ENCODE assay signal across 29 cellular contexts in the genomic region with DNA sequence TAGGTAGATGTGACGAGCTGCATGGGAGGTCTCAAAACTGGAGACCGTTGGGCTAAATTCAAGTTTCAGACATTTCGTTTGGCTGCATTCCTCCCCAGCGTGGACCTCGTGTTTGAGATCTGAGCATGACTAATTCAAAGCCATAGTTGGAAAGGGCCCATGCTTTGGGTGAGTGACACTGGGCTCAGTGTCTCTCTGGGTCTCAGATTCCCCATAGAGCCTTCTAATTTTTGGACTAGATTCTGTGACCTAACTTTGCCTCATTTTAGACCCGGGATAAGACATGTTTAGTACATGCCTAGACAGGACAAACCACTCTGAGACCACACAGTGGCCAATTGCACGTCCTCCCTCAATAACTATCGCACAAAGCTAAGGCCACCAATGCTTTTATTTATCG. TPM values are rescaled to one million over a fixed set of nuclear protein-coding genes. Genes with fewer than 3 reads are reported as not detected.
DNase-seq lines count a peak whose midpoint lies in the region; ATAC-seq, FAIRE-seq and TF ChIP-seq lines count a peak whose summit lies in the region.
"Had no signal": no experiment of that assay in that cellular context is flagged by ENCODE, and none has a peak within 500 bp of the region (broad histone marks: within the 10 kb centered on the region; RNA-seq: fewer than 3 reads in every experiment).

No MANE protein-coding gene starts in this region.

- H3K4me1 Mint-ChIP-seq in WTC11 = peaks cover 13% of the 10 kb centered on the region
- H3K4me1 Mint-ChIP-seq: activated naive CD8-positive, alpha-beta T cell treated with anti-CD3 and anti-CD28 coated beads, Interleukin-2, amount 10 ng/mL, durations not matched to agents 7 days and 5 days; memory B cell had no signal

- H3K27me3 Mint-ChIP-seq in WTC11 (ENCODE audit: low read depth) = peaks cover 58% of the 10 kb centered on the region
- H3K27me3 Mint-ChIP-seq: activated naive CD8-positive, alpha-beta T cell treated with anti-CD3 and anti-CD28 coated beads, Interleukin-2, amount 10 ng/mL, durations not matched to agents 7 days and 5 days; CD4-positive, CD25-positive, alpha-beta regulatory T cell had no signal

- SMC1A ChIA-PET in GM12878 (lab: Charles Lee; ENCODE audit: uncharacterized antibody, unreplicated experiment) = no interaction called here

- H3K9ac ChIP-seq in mammary epithelial cell (ENCODE audit: insufficient read depth, low read length) (no peak overlapping the region), GM12878 (ENCODE audit: control insufficient read depth, insufficient read depth, low read length) (no peak overlapping the region), keratinocyte (ENCODE audit: control insufficient read depth, extremely low read depth, insufficient read depth, low read length) (no peak overlapping the region)
- H3K9ac ChIP-seq: KMS-11, neural progenitor cell had no signal

- H3K4me2 ChIP-seq in mammary epithelial cell (ENCODE audit: insufficient read depth, low read depth, low read length) = peak overlapping the region; percentile 47
- no peak overlapping the region for H3K4me2 ChIP-seq in GM12878 (ENCODE audit: control insufficient read depth, insufficient read depth)
- H3K4me2 ChIP-seq in keratinocyte (ENCODE audit: control insufficient read depth, extremely low read depth, insufficient read depth, low read depth, low read length) = peak overlapping the region; percentile 62
- H3K4me2 ChIP-seq: KMS-11, neural progenitor cell had no signal

- WGBS in mammary epithelial cell (ENCODE audit: low coverage, missing lambda C conversion rate) = 8% methylated on average over 9 of the region's 9 CpGs
- WGBS in GM12878 (ENCODE audit: insufficient coverage, insufficient replicate concordance, low lambda C conversion rate, missing lambda C conversion rate) = 33% methylated on average over 9 of the region's 9 CpGs

- no peak overlapping the region for H3K27ac Mint-ChIP-seq in WTC11
- H3K27ac Mint-ChIP-seq: activated naive CD8-positive, alpha-beta T cell treated with anti-CD3 and anti-CD28 coated beads, Interleukin-2, amount 10 ng/mL, durations not matched to agents 7 days and 5 days; memory B cell; neural progenitor cell; stimulated activated memory B cell treated with anti-CD40 and anti-IgM and Interleukin-4, amounts not matched to agents 10 μg/mL and 1 μg/mL and 100 μg/mL, for 72 hours had no signal

- H3K9me3 Mint-ChIP-seq in WTC11 = peaks cover 8% of the 10 kb centered on the region
- H3K9me3 Mint-ChIP-seq: activated naive CD8-positive, alpha-beta T cell treated with anti-CD3 and anti-CD28 coated beads, Interleukin-2, amount 10 ng/mL, durations not matched to agents 7 days and 5 days; neural progenitor cell had no signal

- peak overlapping the region; percentile 36 for H2AFZ ChIP-seq in mammary epithelial cell (ENCODE audit: low read depth, low read length)
- H2AFZ ChIP-seq in GM12878 (ENCODE audit: control insufficient read depth, low read depth, low read length) = no peak overlapping the region
- no peak overlapping the region for H2AFZ ChIP-seq in keratinocyte (ENCODE audit: control insufficient read depth, low read length)
- H2AFZ ChIP-seq: neural progenitor cell had no signal

- H3K9me1 ChIP-seq in keratinocyte (ENCODE audit: control insufficient read depth, extremely low read depth, insufficient read depth, low read length) = no peaks in the 10 kb centered on the region

- no peak for TF ChIP-seq POLR2A in breast epithelium (IDR thresholded peaks at IDR 0.05)
- no peak for TF ChIP-seq POLR2A in GM12878 (IDR thresholded peaks at IDR 0.05; ENCODE audit: low read depth, low read length)

- H3K4me3 ChIP-seq in mammary epithelial cell (replicated peaks in 1 of 3; ENCODE audit: insufficient read depth in 1 of 3, low read depth in 2 of 3, low read length in 3 of 3) (no peak overlapping the region), breast epithelium (no peak overlapping the region), GM12878 (no peak overlapping the region), keratinocyte (ENCODE audit: control insufficient read depth in 2 of 3, extremely low read depth in 1 of 3, insufficient read depth in 2 of 3, low read depth in 1 of 3, low read length in 3 of 3) (peak overlapping the region in 1 of 3 experiments; percentile 13)
- H3K4me3 ChIP-seq: dorsolateral prefrontal cortex, neural progenitor cell had no signal

- FAIRE-seq in GM12878 (lab: Jason Lieb, UNC) = no peak
- peak; percentile 77 for FAIRE-seq in keratinocyte (lab: Jason Lieb, UNC)

- RAD21 ChIA-PET in GM12878 (lab: Charles Lee; ENCODE audit: unreplicated experiment) = no interaction called here

- in situ Hi-C loops in mammary epithelial cell (cut with MboI; ENCODE audit: low sequenced_read_pairs in 2 of 2) (no loop called here), GM12878 (cut with MboI) (no loop called here)

- POLR2A ChIA-PET in GM12878 (lab: Charles Lee) = interaction anchor here (0.5 kb wide), 1 partner anchor 27 kb away, joined by 3 read pairs; no protein-coding TSS in a partner anchor
- POLR2A ChIA-PET in WTC11 (lab: Charles Lee) = no interaction called here

- H3K79me2 ChIP-seq in mammary epithelial cell (ENCODE audit: insufficient read depth, low read length) = no peaks in the 10 kb centered on the region
- no peaks in the 10 kb centered on the region for H3K79me2 ChIP-seq in GM12878 (ENCODE audit: control insufficient read depth, insufficient read depth, low read length)
- H3K79me2 ChIP-seq in keratinocyte (ENCODE audit: control insufficient read depth, insufficient read depth, low read length) = no peaks in the 10 kb centered on the region

- H3K4me3 Mint-ChIP-seq in WTC11 = no peak overlapping the region
- H3K4me3 Mint-ChIP-seq: activated naive CD8-positive, alpha-beta T cell treated with anti-CD3 and anti-CD28 coated beads, Interleukin-2, amount 10 ng/mL, durations not matched to agents 7 days and 5 days; CD4-positive, CD25-positive, alpha-beta regulatory T cell; memory B cell; neural progenitor cell; stimulated activated memory B cell treated with anti-CD40 and anti-IgM and Interleukin-4, amounts not matched to agents 10 μg/mL and 1 μg/mL and 100 μg/mL, for 72 hours had no signal

- H3K36me3 ChIP-seq in mammary epithelial cell (ENCODE audit: insufficient read depth, low read length) (no peaks in the 10 kb centered on the region), breast epithelium (no peaks in the 10 kb centered on the region), GM12878 (ENCODE audit: control insufficient read depth in 2 of 2, insufficient read depth in 2 of 2, low read length in 1 of 2) (no peaks in the 10 kb centered on the region), keratinocyte (ENCODE audit: control insufficient read depth in 2 of 2, extremely low read depth in 1 of 2, insufficient read depth in 2 of 2, low read length in 2 of 2) (peaks cover 0 to 2% of the 10 kb centered on the region in 2 experiments)
- H3K36me3 ChIP-seq: neural progenitor cell had no signal

- DNase-seq in mammary epithelial cell (peak; percentile 46), breast epithelium (ENCODE audit: low spot score in 2 of 2) (no peak), GM12878 (ENCODE audit: low read depth, low spot score) (no peak), keratinocyte (ENCODE audit: low read depth, low spot score) (no peak), NCI-H524 treated with DMSO at 0.1 percent for 48 hours (lab: John Stamatoyannopoulos, UW) (no peak), WTC11 (ENCODE audit: low spot score) (no peak)
- DNase-seq: 8988T; activated CD4-positive, alpha-beta T cell treated with anti-CD3 and anti-CD28 coated beads for 48 hours; activated CD8-positive, alpha-beta memory T cell treated with anti-CD3 and anti-CD28 coated beads for 24 hours; activated effector memory CD4-positive, alpha-beta T cell treated with anti-CD3 and anti-CD28 coated beads, Interleukin-2, amount 50 U/mL, for 16 hours; activated naive CD8-positive, alpha-beta T cell treated with anti-CD3 and anti-CD28 coated beads, Interleukin-2, amount 10 ng/mL, durations not matched to agents 7 days and 5 days; CD4-positive, CD25-positive, alpha-beta regulatory T cell; cerebellar nuclear complex; dorsolateral prefrontal cortex; HCEC 1CT; head of caudate nucleus; kidney glomerular epithelial cell; NCI-H446 treated with DMSO at 0.1 percent for 48 hours; stimulated activated CD4-positive, alpha-beta T cell treated with anti-CD3 and anti-CD28 coated beads, Interleukin-4, amount 100 ng/mL, for 24 hours had no signal

- H3K27ac ChIP-seq in mammary epithelial cell (ENCODE audit: insufficient read depth, low read depth, low read length) (no peak overlapping the region), breast epithelium (no peak overlapping the region), GM12878 (ENCODE audit: control insufficient read depth, insufficient read depth) (no peak overlapping the region), keratinocyte (ENCODE audit: control insufficient read depth, insufficient read depth, low read length) (no peak overlapping the region)
- H3K27ac ChIP-seq: dorsolateral prefrontal cortex, KMS-11, neural progenitor cell, VCaP had no signal

- intact Hi-C loops in mammary epithelial cell (cut with micrococcal nuclease) = no loop called here
- intact Hi-C loops in breast epithelium (cut with DNase I; ENCODE audit: low total_unique reads) = no loop called here
- intact Hi-C loops in GM12878 (cut with micrococcal nuclease; ENCODE audit: unreplicated experiment) = no loop called here

- dilution Hi-C loops in mammary epithelial cell (cut with HindIII; ENCODE audit: low sequenced_read_pairs) (loop anchor here (5.0 kb wide), 3 partner anchors 39 to 129 kb away; a partner anchor contains a TSS), keratinocyte (cut with MboI; ENCODE audit: extremely low pct_ligation_motif_present, low sequenced_read_pairs) (no loop called here)

- BruUV-seq in mammary epithelial cell (replicated peaks; lab: Mats Ljungman, UMichigan) (no TSS peak), GM12878 (replicated peaks; lab: Mats Ljungman, UMichigan) (no TSS peak)

- peaks cover under 1% of the 10 kb centered on the region; the same call in 1 of the 2 replicates for H3K36me3 Mint-ChIP-seq in WTC11
- H3K36me3 Mint-ChIP-seq: activated naive CD8-positive, alpha-beta T cell treated with anti-CD3 and anti-CD28 coated beads, Interleukin-2, amount 10 ng/mL, durations not matched to agents 7 days and 5 days had no signal

- CTCF ChIA-PET in mammary epithelial cell (lab: Charles Lee; ENCODE audit: low non-redundant PET) = no interaction called here
- CTCF ChIA-PET in GM12878 (lab: Yijun Ruan, JAX) = no interaction called here
- CTCF ChIA-PET in WTC11 (lab: Charles Lee) = interaction anchor here (0.9 to 1.1 kb wide), 3 partner anchors 20 to 128 kb away, joined by 3 to 4 read pairs (median 3); a partner anchor contains a TSS

- ATAC-seq in GM12878 = no peak
- ATAC-seq in WTC11 = no peak
- ATAC-seq in HG03175 (IDR thresholded peaks at IDR 0.05; ENCODE audit: unreplicated experiment) = no peak
- ATAC-seq in GM21717 (IDR thresholded peaks at IDR 0.05; ENCODE audit: unreplicated experiment) = no peak
- ATAC-seq: stimulated activated memory B cell treated with anti-CD40 and anti-IgM and Interleukin-4, amounts not matched to agents 10 μg/mL and 1 μg/mL and 100 μg/mL, for 72 hours had no signal

- H3K9me3 ChIP-seq in mammary epithelial cell (replicated peaks; ENCODE audit: insufficient read depth, low read length) (no peaks in the 10 kb centered on the region), breast epithelium (no peaks in the 10 kb centered on the region), GM12878 (replicated peaks; ENCODE audit: control insufficient read depth, insufficient read depth, low read length) (no peaks in the 10 kb centered on the region; the same call in 2 of the 3 replicates), keratinocyte (ENCODE audit: control insufficient read depth, low read depth, low read length) (no peaks in the 10 kb centered on the region)

- no peaks in the 10 kb centered on the region for H3K27me3 ChIP-seq in mammary epithelial cell (ENCODE audit: insufficient read depth, low read length)
- no peaks in the 10 kb centered on the region for H3K27me3 ChIP-seq in breast epithelium
- no peaks in the 10 kb centered on the region for H3K27me3 ChIP-seq in GM12878 (replicated peaks in 1 of 2; ENCODE audit: control insufficient read depth in 2 of 2, insufficient read depth in 2 of 2, low read length in 1 of 2)
- no peaks in the 10 kb centered on the region for H3K27me3 ChIP-seq in keratinocyte (ENCODE audit: control insufficient read depth, extremely low read depth, insufficient read depth, low read length)
- H3K27me3 ChIP-seq: dorsolateral prefrontal cortex, neural progenitor cell had no signal

- TF ChIP-seq CTCF in mammary epithelial cell (conservative IDR thresholded peaks at IDR 0.05 in 1 of 2, IDR thresholded peaks at IDR 0.05 in 1 of 2; ENCODE audit: extremely low read depth in 1 of 2, insufficient read depth in 1 of 2, low read depth in 1 of 2, low read length in 2 of 2) (no peak), breast epithelium (IDR thresholded peaks at IDR 0.05) (no peak), GM12878 (IDR thresholded peaks at IDR 0.05 in 2 of 3, conservative IDR thresholded peaks at IDR 0.05 in 1 of 3; ENCODE audit: control insufficient read depth in 2 of 3, extremely low read depth in 1 of 3, insufficient read depth in 1 of 3, low read depth in 3 of 3, low read length in 3 of 3) (no peak), keratinocyte (optimal IDR thresholded peaks at IDR 0.05 in 1 of 3, IDR thresholded peaks at IDR 0.05 in 1 of 3, conservative IDR thresholded peaks at IDR 0.05 in 1 of 3; ENCODE audit: extremely low read depth in 1 of 3, insufficient read depth in 2 of 3, low read length in 3 of 3) (no peak), WTC11 (IDR thresholded peaks at IDR 0.05) (no peak)

- H4K20me1 ChIP-seq in mammary epithelial cell (ENCODE audit: insufficient read depth, low read length) (no peaks in the 10 kb centered on the region), GM12878 (ENCODE audit: control insufficient read depth, insufficient read depth) (no peaks in the 10 kb centered on the region), keratinocyte (ENCODE audit: control insufficient read depth, extremely low read depth, insufficient read depth, low read length) (no peaks in the 10 kb centered on the region)

- TF ChIP-seq EP300 in GM12878 (IDR thresholded peaks at IDR 0.05; ENCODE audit: borderline replicate concordance in 1 of 2, control insufficient read depth in 1 of 2, low read depth in 2 of 2, low read length in 2 of 2) = no peak

- TF ChIP-seq RAD21 in GM12878 (IDR thresholded peaks at IDR 0.05; ENCODE audit: insufficient read depth, low read depth, low read length) = no peak

- H3K4me1 ChIP-seq in mammary epithelial cell (ENCODE audit: insufficient read depth, low read length) = peaks cover 13% of the 10 kb centered on the region
- H3K4me1 ChIP-seq in breast epithelium = no peaks in the 10 kb centered on the region
- H3K4me1 ChIP-seq in GM12878 (ENCODE audit: control insufficient read depth, insufficient read depth, low read length) = no peaks in the 10 kb centered on the region
- H3K4me1 ChIP-seq in keratinocyte (ENCODE audit: control insufficient read depth, extremely low read depth, insufficient read depth, low read length) = peaks cover 12% of the 10 kb centered on the region
- H3K4me1 ChIP-seq: neural progenitor cell had no signal

RNA-seq across cellular contexts. Expression of a gene that starts 16.6 kb away (rescaled TPM):
- total RNA-seq in mammary epithelial cell = not detected
- polyA plus RNA-seq in mammary epithelial cell = not detected
- not detected for polyA minus RNA-seq in mammary epithelial cell
- not detected for total RNA-seq in breast epithelium
- total RNA-seq in GM12878 (2013; cell fraction: nucleolus; rRNA removed) = not detected in 2 replicates
- total RNA-seq in GM12878 (2014; rRNA removed) = not detected in 2 replicates
- total RNA-seq in GM12878 (2014; rRNA removed; fragmentation: Illumina TruSeq; extraction: Trizol) = not detected in 2 replicates
- 0.13 TPM in 1 of 2 replicates, not detected in the other for total RNA-seq in GM12878 (2021)
- polyA plus RNA-seq in GM12878 (2011; ENCODE audit: low read depth) = not detected
- polyA plus RNA-seq in GM12878 (2011; rRNA removed) = 0.06 and 0.08 TPM in 2 replicates
- polyA plus RNA-seq in GM12878 (2011; cell fraction: cytosol; rRNA removed) = 0.23 and 0.30 TPM in 2 replicates
- 0.15 TPM in 1 of 2 replicates, not detected in the other for polyA plus RNA-seq in GM12878 (2011; cell fraction: nucleus; rRNA removed)
- not detected in 2 replicates for polyA plus RNA-seq in GM12878 (2012)
- polyA plus RNA-seq in GM12878 (2014; fragmentation: Illumina TruSeq; extraction: Trizol) = not detected in 2 replicates
- polyA plus RNA-seq in GM12878 (2014; fragmentation: Nextera tagmentation; extraction: Ambion mirVana) = under 1 TPM in 1 of 2 experiments, not detected in 1; 0.14 TPM
- 0.08 and 0.11 TPM in 2 replicates for polyA plus RNA-seq in GM12878 (2014; rRNA removed)
- under 1 TPM in 1 of 2 experiments, not detected in 1; 0.13 TPM for polyA plus RNA-seq in GM12878 (2016; fragmentation: Nextera tagmentation; extraction: Ambion mirVana)
- polyA minus RNA-seq in GM12878 (2011; rRNA and poly(A)+ RNA removed) = 0.15 and 0.21 TPM in 2 replicates
- polyA minus RNA-seq in GM12878 (2011; cell fraction: cytosol; rRNA and poly(A)+ RNA removed) = not detected in 2 replicates
- polyA minus RNA-seq in GM12878 (2011; cell fraction: nucleus; rRNA and poly(A)+ RNA removed) = not detected in 2 replicates
- 0.03 TPM in 1 of 3 replicates, not detected in the others for polyA plus RNA-seq in keratinocyte
- polyA plus RNA-seq in keratinocyte (2011; ENCODE audit: low read depth) = not detected
- polyA plus RNA-seq in keratinocyte (2011; cell fraction: cytosol; rRNA removed) = not detected in 2 replicates
- not detected in 2 replicates for polyA plus RNA-seq in keratinocyte (2011; cell fraction: nucleus; rRNA removed)
- polyA plus RNA-seq in keratinocyte (2012; ENCODE audit: low replicate concordance) = 0.21 TPM in 1 of 2 replicates, not detected in the other
- not detected in 3 replicates for polyA minus RNA-seq in keratinocyte
- polyA minus RNA-seq in keratinocyte (2011; cell fraction: cytosol; rRNA and poly(A)+ RNA removed) = not detected
- not detected in 2 replicates for polyA minus RNA-seq in keratinocyte (2011; cell fraction: nucleus; rRNA and poly(A)+ RNA removed)
- not detected in 3 replicates for total RNA-seq in WTC11 (2021)
- total RNA-seq: activated naive CD8-positive, alpha-beta T cell treated with anti-CD3 and anti-CD28 coated beads, Interleukin-2, amount 10 ng/mL, durations not matched to agents 7 days and 5 days; CD4-positive, CD25-positive, alpha-beta regulatory T cell; HT-29; OCI-LY7; temporal lobe had no signal
- polyA plus RNA-seq: CD4-positive, CD25-positive, alpha-beta regulatory T cell had no signal

RNA-seq across cellular contexts. Expression of a gene that starts 34.5 kb away (rescaled TPM):
- 10 to 100 TPM; 39.3 to 56.5 TPM for total RNA-seq in mammary epithelial cell
- polyA plus RNA-seq in mammary epithelial cell = 14.8 TPM
- 8.4 TPM for polyA minus RNA-seq in mammary epithelial cell
- total RNA-seq in breast epithelium = 10 to 100 TPM in 1 of 3 donors, 1 to 10 TPM in 1, not detected in 1; 5.6 to 13.5 TPM
- total RNA-seq in GM12878 (2013; cell fraction: nucleolus; rRNA removed) = 0.59 TPM in 1 of 2 replicates, not detected in the other
- 0.28 TPM in 1 of 2 replicates, not detected in the other for total RNA-seq in GM12878 (2014; rRNA removed)
- total RNA-seq in GM12878 (2014; rRNA removed; fragmentation: Illumina TruSeq; extraction: Trizol) = not detected in 2 replicates
- 0.33 and 0.37 TPM in 2 replicates for total RNA-seq in GM12878 (2021)
- polyA plus RNA-seq in GM12878 (2011; ENCODE audit: low read depth) = not detected
- polyA plus RNA-seq in GM12878 (2011; rRNA removed) = not detected in 2 replicates
- polyA plus RNA-seq in GM12878 (2011; cell fraction: cytosol; rRNA removed) = 0.03 TPM in 1 of 2 replicates, not detected in the other
- polyA plus RNA-seq in GM12878 (2011; cell fraction: nucleus; rRNA removed) = not detected in 2 replicates
- 0.24 and 0.31 TPM in 2 replicates for polyA plus RNA-seq in GM12878 (2012)
- polyA plus RNA-seq in GM12878 (2014; fragmentation: Illumina TruSeq; extraction: Trizol) = 0.03 TPM in 1 of 2 replicates, not detected in the other
- polyA plus RNA-seq in GM12878 (2014; fragmentation: Nextera tagmentation; extraction: Ambion mirVana) = not detected
- polyA plus RNA-seq in GM12878 (2014; rRNA removed) = 0.15 and 0.38 TPM in 2 replicates
- polyA plus RNA-seq in GM12878 (2016; fragmentation: Nextera tagmentation; extraction: Ambion mirVana) = under 1 TPM in 1 of 2 experiments, not detected in 1; 0.21 TPM
- polyA minus RNA-seq in GM12878 (2011; rRNA and poly(A)+ RNA removed) = not detected in 2 replicates
- polyA minus RNA-seq in GM12878 (2011; cell fraction: cytosol; rRNA and poly(A)+ RNA removed) = not detected in 2 replicates
- polyA minus RNA-seq in GM12878 (2011; cell fraction: nucleus; rRNA and poly(A)+ RNA removed) = not detected in 2 replicates
- 14.7 to 27.9 TPM (median 15.3 TPM) in 3 replicates for polyA plus RNA-seq in keratinocyte
- polyA plus RNA-seq in keratinocyte (2011; ENCODE audit: low read depth) = 59.9 TPM
- 7.2 and 22.3 TPM in 2 replicates for polyA plus RNA-seq in keratinocyte (2011; cell fraction: cytosol; rRNA removed)
- 12.1 and 18.4 TPM in 2 replicates for polyA plus RNA-seq in keratinocyte (2011; cell fraction: nucleus; rRNA removed)
- 35.8 and 57.4 TPM in 2 replicates for polyA plus RNA-seq in keratinocyte (2012; ENCODE audit: low replicate concordance)
- 6.2 to 11.3 TPM (median 10.3 TPM) in 3 replicates for polyA minus RNA-seq in keratinocyte
- 31.7 TPM for polyA minus RNA-seq in keratinocyte (2011; cell fraction: cytosol; rRNA and poly(A)+ RNA removed)
- polyA minus RNA-seq in keratinocyte (2011; cell fraction: nucleus; rRNA and poly(A)+ RNA removed) = 7.8 and 10.4 TPM in 2 replicates
- total RNA-seq in WTC11 (2021) = 5.2 to 6.5 TPM (median 5.3 TPM) in 3 replicates
- total RNA-seq: activated naive CD8-positive, alpha-beta T cell treated with anti-CD3 and anti-CD28 coated beads, Interleukin-2, amount 10 ng/mL, durations not matched to agents 7 days and 5 days; OCI-LY7 had no signal
- polyA plus RNA-seq: CD4-positive, CD25-positive, alpha-beta regulatory T cell had no signal

RNA-seq across cellular contexts. Expression of a gene that starts 55.0 kb away (rescaled TPM):
- total RNA-seq in mammary epithelial cell = 10 to 100 TPM; 13.3 to 48.9 TPM
- 21.5 TPM for polyA plus RNA-seq in mammary epithelial cell
- polyA minus RNA-seq in mammary epithelial cell = 150 TPM
- 10 to 100 TPM; 11.0 to 20.0 (median 19.2) TPM for total RNA-seq in breast epithelium
- total RNA-seq in GM12878 (2013; cell fraction: nucleolus; rRNA removed) = 30.1 and 31.1 TPM in 2 replicates
- total RNA-seq in GM12878 (2014; rRNA removed) = 4.5 and 6.4 TPM in 2 replicates
- 3.7 and 3.8 TPM in 2 replicates for total RNA-seq in GM12878 (2014; rRNA removed; fragmentation: Illumina TruSeq; extraction: Trizol)
- total RNA-seq in GM12878 (2021) = 20.4 and 24.3 TPM in 2 replicates
- 5.2 TPM for polyA plus RNA-seq in GM12878 (2011; ENCODE audit: low read depth)
- 6.6 TPM in 2 replicates for polyA plus RNA-seq in GM12878 (2011; rRNA removed)
- polyA plus RNA-seq in GM12878 (2011; cell fraction: cytosol; rRNA removed) = 4.8 and 6.8 TPM in 2 replicates
- 11.3 and 14.1 TPM in 2 replicates for polyA plus RNA-seq in GM12878 (2011; cell fraction: nucleus; rRNA removed)
- polyA plus RNA-seq in GM12878 (2012) = 12.9 and 20.2 TPM in 2 replicates
- 7.8 and 16.9 TPM in 2 replicates for polyA plus RNA-seq in GM12878 (2014; fragmentation: Illumina TruSeq; extraction: Trizol)
- polyA plus RNA-seq in GM12878 (2014; fragmentation: Nextera tagmentation; extraction: Ambion mirVana) = under 1 TPM; 0.66 TPM
- polyA plus RNA-seq in GM12878 (2014; rRNA removed) = 10.5 and 12.1 TPM in 2 replicates
- 1 to 10 TPM; 2.0 to 2.7 TPM for polyA plus RNA-seq in GM12878 (2016; fragmentation: Nextera tagmentation; extraction: Ambion mirVana)
- polyA minus RNA-seq in GM12878 (2011; rRNA and poly(A)+ RNA removed) = 15.8 and 18.2 TPM in 2 replicates
- polyA minus RNA-seq in GM12878 (2011; cell fraction: cytosol; rRNA and poly(A)+ RNA removed) = 8.2 and 9.4 TPM in 2 replicates
- 3.5 and 5.2 TPM in 2 replicates for polyA minus RNA-seq in GM12878 (2011; cell fraction: nucleus; rRNA and poly(A)+ RNA removed)
- polyA plus RNA-seq in keratinocyte = 16.9 to 38.0 TPM (median 19.7 TPM) in 3 replicates
- polyA plus RNA-seq in keratinocyte (2011; ENCODE audit: low read depth) = 61.7 TPM
- 29.2 and 34.8 TPM in 2 replicates for polyA plus RNA-seq in keratinocyte (2011; cell fraction: cytosol; rRNA removed)
- polyA plus RNA-seq in keratinocyte (2011; cell fraction: nucleus; rRNA removed) = 42.3 and 53.8 TPM in 2 replicates
- 37.5 and 39.9 TPM in 2 replicates for polyA plus RNA-seq in keratinocyte (2012; ENCODE audit: low replicate concordance)
- 33.0 to 71.5 TPM (median 34.9 TPM) in 3 replicates for polyA minus RNA-seq in keratinocyte
- 29.9 TPM for polyA minus RNA-seq in keratinocyte (2011; cell fraction: cytosol; rRNA and poly(A)+ RNA removed)
- 14.9 and 35.7 TPM in 2 replicates for polyA minus RNA-seq in keratinocyte (2011; cell fraction: nucleus; rRNA and poly(A)+ RNA removed)
- total RNA-seq in WTC11 (2021) = 58.5 to 60.8 TPM (median 58.6 TPM) in 3 replicates
